Comparison of ENCODE assay signal across 8 cellular contexts in the genomic region with DNA sequence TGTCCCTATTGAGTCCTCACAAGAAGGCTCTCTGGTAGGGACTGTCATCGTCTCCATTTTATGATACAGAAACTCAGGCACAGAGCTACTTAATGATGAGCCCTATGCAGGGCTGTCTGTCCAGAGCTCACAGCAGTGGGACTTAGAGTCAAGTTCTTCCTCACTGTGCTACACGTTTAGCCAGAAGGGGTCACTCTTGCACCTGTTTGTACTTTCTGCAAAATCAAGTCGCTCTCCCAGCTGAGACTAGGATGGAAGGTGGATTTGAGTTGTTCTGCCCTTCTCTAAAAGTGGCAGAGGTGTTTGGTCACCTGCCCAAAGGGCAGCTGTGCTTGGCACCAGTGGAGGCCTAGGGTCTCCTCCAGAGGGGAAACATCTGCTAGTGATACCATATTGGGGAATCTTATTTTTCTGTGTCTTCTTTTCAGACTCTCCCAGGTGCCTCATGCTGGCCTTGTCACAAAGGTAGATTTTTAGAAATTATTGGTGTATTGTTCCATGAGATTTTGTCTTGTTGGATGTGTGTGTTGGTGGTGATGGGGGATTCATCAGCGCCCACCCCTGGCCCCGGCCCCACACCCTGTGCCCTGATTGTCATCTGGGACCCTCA.
DNase-seq lines count a peak whose midpoint lies in the region; ATAC-seq and TF ChIP-seq lines count a peak whose summit lies in the region.

No MANE protein-coding gene starts in this region.

- intact Hi-C loops in Panc1 (cut with micrococcal nuclease; ENCODE audit: unreplicated experiment) = loop anchor here (1.0 kb wide), 1 partner anchor 156 kb away; no protein-coding TSS in a partner anchor
- intact Hi-C loops in activated T-helper 1 cell treated with anti-CD3 and anti-CD28 coated beads, Interleukin-12 subunit alpha, Interleukin-12 subunit beta, Interleukin-2, Interleukin-4 antibody, amounts not matched to agents 30 ng/mL and 10 ng/mL and 1 ng/mL, durations not matched to agents 14 hours and 24 hours and 36 hours (cut with micrococcal nuclease) = loop anchor here (1.0 to 2.0 kb wide), 4 partner anchors 18 to 384 kb away; no protein-coding TSS in a partner anchor

- no peak overlapping the region for H3K4me3 Mint-ChIP-seq in activated T-helper 1 cell treated with anti-CD3 and anti-CD28 coated beads, Interleukin-12 subunit alpha, Interleukin-12 subunit beta, Interleukin-2, Interleukin-4 antibody, amounts not matched to agents 30 ng/mL and 10 ng/mL and 1 ng/mL, durations not matched to agents 14 hours and 24 hours and 36 hours

- H3K27me3 ChIP-seq in Panc1 (ENCODE audit: control insufficient read depth, insufficient read depth, low read length) = no peaks in the 10 kb centered on the region

- in situ Hi-C loops in Panc1 (cut with HindIII; ENCODE audit: low pct_unique_long_range_greater_than_20kb, low sequenced_read_pairs) = no loop called here

- no peaks in the 10 kb centered on the region for H3K36me3 Mint-ChIP-seq in activated T-helper 1 cell treated with anti-CD3 and anti-CD28 coated beads, Interleukin-12 subunit alpha, Interleukin-12 subunit beta, Interleukin-2, Interleukin-4 antibody, amounts not matched to agents 30 ng/mL and 10 ng/mL and 1 ng/mL, durations not matched to agents 14 hours and 24 hours and 36 hours (ENCODE audit: low read depth)

- peak; percentile 76 for DNase-seq in EL
- DNase-seq in HT1080 (ENCODE audit: low read depth) = peak; percentile 59
- DNase-seq in Panc1 (ENCODE audit: low read depth, low spot score) = peak; percentile 69
- peak; percentile 50 for DNase-seq in activated T-helper 1 cell treated with anti-CD3 and anti-CD28 coated beads, Interleukin-12 subunit alpha, Interleukin-12 subunit beta, Interleukin-2, Interleukin-4 antibody, amounts not matched to agents 30 ng/mL and 10 ng/mL and 1 ng/mL, durations not matched to agents 14 hours and 24 hours and 36 hours (ENCODE audit: low spot score)
- peak; percentile 74 for DNase-seq in germinal center (ENCODE audit: low spot score)
- peak; percentile 79 for DNase-seq in pons (ENCODE audit: low spot score)

- no peak overlapping the region for H3K4me3 ChIP-seq in Panc1 (ENCODE audit: low read depth in 2 of 2, low read length in 2 of 2)

- H3K27ac Mint-ChIP-seq in activated T-helper 1 cell treated with anti-CD3 and anti-CD28 coated beads, Interleukin-12 subunit alpha, Interleukin-12 subunit beta, Interleukin-2, Interleukin-4 antibody, amounts not matched to agents 30 ng/mL and 10 ng/mL and 1 ng/mL, durations not matched to agents 14 hours and 24 hours and 36 hours = no peak overlapping the region

- peak; percentile 89 for TF ChIP-seq CTCF in Panc1 (IDR thresholded peaks at IDR 0.05)

- peaks cover 13% of the 10 kb centered on the region for H3K4me1 Mint-ChIP-seq in activated T-helper 1 cell treated with anti-CD3 and anti-CD28 coated beads, Interleukin-12 subunit alpha, Interleukin-12 subunit beta, Interleukin-2, Interleukin-4 antibody, amounts not matched to agents 30 ng/mL and 10 ng/mL and 1 ng/mL, durations not matched to agents 14 hours and 24 hours and 36 hours (ENCODE audit: low read depth)

- ATAC-seq in Panc1 (peak; percentile 77), GM21619 (IDR thresholded peaks at IDR 0.05; ENCODE audit: unreplicated experiment) (no peak), GM21825 (IDR thresholded peaks at IDR 0.05; ENCODE audit: unreplicated experiment) (no peak)

- H3K4me1 ChIP-seq in Panc1 (ENCODE audit: control insufficient read depth, insufficient read depth, low read length) = peaks cover 10% of the 10 kb centered on the region

- H3K9me3 Mint-ChIP-seq in activated T-helper 1 cell treated with anti-CD3 and anti-CD28 coated beads, Interleukin-12 subunit alpha, Interleukin-12 subunit beta, Interleukin-2, Interleukin-4 antibody, amounts not matched to agents 30 ng/mL and 10 ng/mL and 1 ng/mL, durations not matched to agents 14 hours and 24 hours and 36 hours = no peaks in the 10 kb centered on the region

- BruUV-seq in Panc1 (replicated peaks; lab: Mats Ljungman, UMichigan) = no TSS peak

- CTCF ChIA-PET in Panc1 (lab: Charles Lee) = interaction anchor here (0.5 to 4.2 kb wide), 14 partner anchors 18 to 292 kb away, joined by 3 to 52 read pairs (median 4); a partner anchor contains a TSS

- no peaks in the 10 kb centered on the region for H3K36me3 ChIP-seq in Panc1 (ENCODE audit: control insufficient read depth, insufficient read depth, low read length)

- no peaks in the 10 kb centered on the region for H3K9me3 ChIP-seq in Panc1 (ENCODE audit: control insufficient read depth, insufficient read depth, low read depth, low read length)

- no peaks in the 10 kb centered on the region for H3K27me3 Mint-ChIP-seq in activated T-helper 1 cell treated with anti-CD3 and anti-CD28 coated beads, Interleukin-12 subunit alpha, Interleukin-12 subunit beta, Interleukin-2, Interleukin-4 antibody, amounts not matched to agents 30 ng/mL and 10 ng/mL and 1 ng/mL, durations not matched to agents 14 hours and 24 hours and 36 hours (ENCODE audit: insufficient read depth)

- no peak overlapping the region for H3K27ac ChIP-seq in Panc1 (ENCODE audit: low read length)

- POLR2A ChIA-PET in Panc1 (lab: Charles Lee) = no interaction called here
